In genomic region chr7:149873074-149873967, GRCh38 we compare ENCODE assay signal across 8 cellular contexts. TPM values are rescaled to one million over a fixed set of nuclear protein-coding genes. Genes with fewer than 3 reads are reported as not detected.
DNase-seq lines count a peak whose midpoint lies in the region; ATAC-seq, FAIRE-seq and TF ChIP-seq lines count a peak whose summit lies in the region.

No MANE protein-coding gene starts in this region.

- no peaks in the 10 kb centered on the region for H3K9me3 ChIP-seq in OCI-LY7 (ENCODE audit: low read length)
- H3K9me3 ChIP-seq in mucosa of stomach (ENCODE audit: control insufficient read depth, low read length): no peaks in the 10 kb centered on the region

- TF ChIP-seq CTCF in D721Med (IDR thresholded peaks at IDR 0.05; ENCODE audit: insufficient read depth, missing control alignments) (no peak), OCI-LY7 (conservative IDR thresholded peaks at IDR 0.05; ENCODE audit: low read length) (no peak)

- CTCF ChIA-PET in OCI-LY7 (lab: Charles Lee; ENCODE audit: unreplicated experiment): no interaction called here

- H3K36me3 Mint-ChIP-seq in IgD-negative memory B cell: no peaks in the 10 kb centered on the region
- H3K36me3 Mint-ChIP-seq in activated T-cell treated with anti-CD3 and anti-CD28 coated beads, Interleukin-2, amount 50 U/mL, for 24 hours (ENCODE audit: low read depth): peaks cover 67% of the 10 kb centered on the region

- H3K4me1 ChIP-seq in OCI-LY7 (ENCODE audit: insufficient read depth, low read length, poor library complexity, severe bottlenecking): peaks cover 48% of the 10 kb centered on the region
- peaks cover 18% of the 10 kb centered on the region for H3K4me1 ChIP-seq in mucosa of stomach (ENCODE audit: control insufficient read depth, insufficient read depth, low read length)

- peaks cover 14 to 34% (median 26%) of the 10 kb centered on the region in 3 donors for H3K4me1 Mint-ChIP-seq in IgD-negative memory B cell
- H3K4me1 Mint-ChIP-seq in activated T-cell treated with anti-CD3 and anti-CD28 coated beads, Interleukin-2, amount 50 U/mL, for 24 hours (ENCODE audit: low read depth): peaks cover 85% of the 10 kb centered on the region

- intact Hi-C loops in OCI-LY7 (cut with micrococcal nuclease; ENCODE audit: unreplicated experiment): loop anchor here (1.0 to 5.0 kb wide), 2 partner anchors 35 to 1024 kb away; partner anchors contain the start of gene ZNF862

- H3K36me3 ChIP-seq in OCI-LY7 (ENCODE audit: insufficient read depth, low read length) (no peaks in the 10 kb centered on the region), mucosa of stomach (ENCODE audit: control insufficient read depth, insufficient read depth, low read length) (no peaks in the 10 kb centered on the region)

- H3K4me2 ChIP-seq in OCI-LY7 (ENCODE audit: low read length): peak overlapping the region; percentile 76

- no peak for FAIRE-seq in D721Med (lab: Jason Lieb, UNC)

- BruUV-seq in OCI-LY7 (replicated peaks; lab: Mats Ljungman, UMichigan): TSS peak; percentile 73

- H3K27me3 Mint-ChIP-seq in IgD-negative memory B cell: no peaks in the 10 kb centered on the region
- H3K27me3 Mint-ChIP-seq in activated T-cell treated with anti-CD3 and anti-CD28 coated beads, Interleukin-2, amount 50 U/mL, for 24 hours: no peaks in the 10 kb centered on the region

- peak overlapping the region; percentile 25 for H3K27ac ChIP-seq in OCI-LY7 (ENCODE audit: low read depth, low read length, poor library complexity, severe bottlenecking)

- H3K27ac Mint-ChIP-seq in IgD-negative memory B cell: peak overlapping the region; percentile 53 to 64 (median 63)
- H3K27ac Mint-ChIP-seq in activated T-cell treated with anti-CD3 and anti-CD28 coated beads, Interleukin-2, amount 50 U/mL, for 24 hours: peak overlapping the region; percentile 94

- peak; percentile 31 for TF ChIP-seq POLR2A in erythroblast (IDR thresholded peaks at IDR 0.05; ENCODE audit: low read length)

- H3K79me2 ChIP-seq in OCI-LY7 (ENCODE audit: insufficient read depth, low read depth, low read length): no peaks in the 10 kb centered on the region

- POLR2A ChIA-PET in OCI-LY7 (lab: Charles Lee): no interaction called here

- H3K9me2 ChIP-seq in OCI-LY7 (ENCODE audit: insufficient read depth, low read length): no peaks in the 10 kb centered on the region

- peak; percentile 88 for ATAC-seq in GM21619 (IDR thresholded peaks at IDR 0.05; ENCODE audit: unreplicated experiment)

- H3K4me3 Mint-ChIP-seq in IgD-negative memory B cell: peak overlapping the region; percentile 89 to 97 (median 96)
- peak overlapping the region; percentile 82 for H3K4me3 Mint-ChIP-seq in activated T-cell treated with anti-CD3 and anti-CD28 coated beads, Interleukin-2, amount 50 U/mL, for 24 hours

- H3K9ac ChIP-seq in mucosa of stomach (ENCODE audit: low read length): peak overlapping the region; percentile 76

- H3K27me3 ChIP-seq in mucosa of stomach (ENCODE audit: control insufficient read depth, insufficient read depth, low read length): peaks cover 5% of the 10 kb centered on the region

- DNase-seq in D721Med (ENCODE audit: insufficient read length, low spot score) (peak; percentile 100), OCI-LY7 (ENCODE audit: low spot score) (peak; percentile 95), erythroblast (lab: John Stamatoyannopoulos, UW) (peak; percentile 94 to 95)
- DNase-seq in activated T-cell treated with anti-CD3 and anti-CD28 coated beads, Interleukin-2, amount 50 U/mL, for 24 hours: peak; percentile 94
- DNase-seq in stimulated activated CD8-positive, alpha-beta memory T cell treated with anti-CD3 and anti-CD28 coated beads, Interleukin-4, amount 100 ng/mL, for 24 hours (ENCODE audit: low read depth): peak; percentile 90

- H4K20me1 ChIP-seq in OCI-LY7 (ENCODE audit: insufficient read depth, low read length): no peaks in the 10 kb centered on the region

- H3K4me3 ChIP-seq in OCI-LY7 (ENCODE audit: low read depth, low read length, poor library complexity, severe bottlenecking) (peak overlapping the region; percentile 75), mucosa of stomach (ENCODE audit: low read length) (peak overlapping the region; percentile 60)

- no peaks in the 10 kb centered on the region for H3K9me3 Mint-ChIP-seq in IgD-negative memory B cell
- no peaks in the 10 kb centered on the region for H3K9me3 Mint-ChIP-seq in activated T-cell treated with anti-CD3 and anti-CD28 coated beads, Interleukin-2, amount 50 U/mL, for 24 hours

- H2AFZ ChIP-seq in OCI-LY7 (ENCODE audit: low read length): peak overlapping the region; percentile 95

RNA-seq across cellular contexts. Expression of gene ATP6V0E2, which starts 0.4 kb away (rescaled TPM):
- polyA plus RNA-seq in IgD-negative memory B cell: 51.8 TPM
- 35.2 and 38.6 TPM in 2 replicates for total RNA-seq in OCI-LY7 (2014; rRNA removed; shearing (Covaris generic))
- total RNA-seq in OCI-LY7 (2022): 48.1 and 48.3 TPM in 2 replicates

RNA-seq across cellular contexts. Expression of gene ZNF862, which starts 35.1 kb away (rescaled TPM):
- polyA plus RNA-seq in IgD-negative memory B cell: 4.3 TPM
- total RNA-seq in OCI-LY7 (2014; rRNA removed; shearing (Covaris generic)): 7.9 and 9.2 TPM in 2 replicates
- 9.1 and 12.1 TPM in 2 replicates for total RNA-seq in OCI-LY7 (2022)

Comparison
In these comparisons a context has a peak if more than half of its experiments do, and no peak if none do; other contexts are left out.
1. Peak in every context shown above with its lines: DNase-seq, ATAC-seq, H3K4me3 ChIP-seq and H3K27ac ChIP-seq.